ENCODE assay signal across 8 cellular contexts in the genomic region with DNA sequence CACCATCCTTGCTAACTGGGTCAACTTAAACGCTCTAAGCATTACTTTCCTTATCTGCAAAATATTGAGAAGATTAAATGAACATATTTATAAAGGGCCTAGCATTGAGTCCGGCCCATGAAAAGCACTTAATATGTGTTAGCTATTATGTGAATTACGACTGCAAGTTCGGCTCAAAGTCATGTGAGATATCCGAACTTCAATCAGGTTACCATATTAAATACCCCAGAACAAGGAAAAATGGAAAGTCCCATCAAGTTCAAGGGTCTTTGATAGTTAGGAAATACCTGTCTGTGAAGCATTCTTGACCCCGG. TPM values are rescaled to one million over a fixed set of nuclear protein-coding genes. Genes with fewer than 3 reads are reported as not detected.
DNase-seq lines count a peak whose midpoint lies in the region; ATAC-seq and TF ChIP-seq lines count a peak whose summit lies in the region.

No MANE protein-coding gene starts in this region.

- peak overlapping the region; percentile 36 for H3K4me3 ChIP-seq in SU-DHL-6 (ENCODE audit: insufficient read depth, low read length, poor library complexity, severe bottlenecking)
- H3K4me3 ChIP-seq in iPS-18a (ENCODE audit: low read length), result peak overlapping the region; percentile 89
- peak overlapping the region; percentile 86 for H3K4me3 ChIP-seq in thoracic aorta

- H3K27me3 ChIP-seq in SU-DHL-6 (ENCODE audit: low read length) (no peaks in the 10 kb centered on the region), iPS-18a (ENCODE audit: control insufficient read depth, insufficient read depth, low read length) (peaks cover 41% of the 10 kb centered on the region), thoracic aorta (replicated peaks; ENCODE audit: insufficient read depth) (no peaks in the 10 kb centered on the region)

- H3K9me3 ChIP-seq in SU-DHL-6 (ENCODE audit: insufficient read depth, low read length) (no peaks in the 10 kb centered on the region), iPS-18a (ENCODE audit: control insufficient read depth, low read depth, low read length) (no peaks in the 10 kb centered on the region), thoracic aorta (no peaks in the 10 kb centered on the region)

- no peaks in the 10 kb centered on the region for H4K20me1 ChIP-seq in SU-DHL-6 (ENCODE audit: low read depth, low read length)

- H3K4me3 Mint-ChIP-seq in activated T-cell treated with anti-CD3 and anti-CD28 coated beads, Interleukin-2, amount 50 U/mL, for 24 hours, result peak overlapping the region; percentile 93

- ATAC-seq in thoracic aorta (ENCODE audit: insufficient number of reproducible peaks, low FRiP score, low read depth), result no peak
- no peak for ATAC-seq in HG03045 (IDR thresholded peaks at IDR 0.05; ENCODE audit: unreplicated experiment)

- H3K9ac ChIP-seq in SU-DHL-6 (ENCODE audit: low read length) (no peak overlapping the region), iPS-18a (ENCODE audit: low read length) (peak overlapping the region; percentile 38)

- no peaks in the 10 kb centered on the region for H3K9me3 Mint-ChIP-seq in activated T-cell treated with anti-CD3 and anti-CD28 coated beads, Interleukin-2, amount 50 U/mL, for 24 hours

- peaks cover 20% of the 10 kb centered on the region for H3K27me3 Mint-ChIP-seq in activated T-cell treated with anti-CD3 and anti-CD28 coated beads, Interleukin-2, amount 50 U/mL, for 24 hours

- TF ChIP-seq CTCF in SU-DHL-6 (IDR thresholded peaks at IDR 0.05; ENCODE audit: insufficient read depth, low read length, poor library complexity, severe bottlenecking) (no peak), thoracic aorta (IDR thresholded peaks at IDR 0.05) (no peak)

- H3K4me1 Mint-ChIP-seq in activated T-cell treated with anti-CD3 and anti-CD28 coated beads, Interleukin-2, amount 50 U/mL, for 24 hours (ENCODE audit: low read depth), result peaks cover 31% of the 10 kb centered on the region

- peak overlapping the region; percentile 95 for H3K27ac Mint-ChIP-seq in activated T-cell treated with anti-CD3 and anti-CD28 coated beads, Interleukin-2, amount 50 U/mL, for 24 hours

- peak overlapping the region; percentile 83 for H2AFZ ChIP-seq in SU-DHL-6 (ENCODE audit: low read depth, low read length, severe bottlenecking)

- peaks cover 23% of the 10 kb centered on the region for H3K36me3 Mint-ChIP-seq in activated T-cell treated with anti-CD3 and anti-CD28 coated beads, Interleukin-2, amount 50 U/mL, for 24 hours (ENCODE audit: low read depth)

- peaks cover 36% of the 10 kb centered on the region for H3K79me2 ChIP-seq in SU-DHL-6 (ENCODE audit: insufficient read depth, low read length)

- H3K4me2 ChIP-seq in SU-DHL-6 (ENCODE audit: low read depth, low read length, poor library complexity, severe bottlenecking), result peak overlapping the region; percentile 75

- H3K4me1 ChIP-seq in iPS-18a (ENCODE audit: control insufficient read depth, low read depth, low read length) (peaks cover 12% of the 10 kb centered on the region), thoracic aorta (ENCODE audit: control insufficient read depth in 1 of 2, low read depth in 2 of 2) (peaks cover 0 to 11% of the 10 kb centered on the region in 2 donors)

- no peaks in the 10 kb centered on the region for H3K36me3 ChIP-seq in SU-DHL-6 (ENCODE audit: low read length)
- H3K36me3 ChIP-seq in iPS-18a (ENCODE audit: control insufficient read depth, low read depth, low read length), result no peaks in the 10 kb centered on the region
- H3K36me3 ChIP-seq in thoracic aorta, result no peaks in the 10 kb centered on the region

- H3K9me2 ChIP-seq in SU-DHL-6 (replicated peaks; ENCODE audit: insufficient read depth, low read length), result no peaks in the 10 kb centered on the region

- no peak for DNase-seq in activated T-cell treated with anti-CD3 and anti-CD28 coated beads, Interleukin-2, amount 50 U/mL, for 24 hours
- no peak for DNase-seq in activated T-cell treated with anti-CD3 and anti-CD28 coated beads, Interleukin-2, amount 50 U/mL, for 1 hour
- DNase-seq in thoracic aorta (ENCODE audit: low spot score), result no peak
- no peak for DNase-seq in 8988T
- DNase-seq in RKO (ENCODE audit: low spot score), result no peak

- H3K27ac ChIP-seq in SU-DHL-6 (ENCODE audit: low read depth, low read length) (no peak overlapping the region), iPS-18a (ENCODE audit: low read length) (peak overlapping the region; percentile 52), thoracic aorta (peak overlapping the region; percentile 79 to 85)

- H3F3A ChIP-seq in SU-DHL-6 (ENCODE audit: insufficient read depth), result peaks cover 8% of the 10 kb centered on the region

RNA-seq across cellular contexts. Expression of a gene that starts 0.5 kb away (rescaled TPM):
- 10 to 100 TPM; 16.8 to 21.2 TPM for total RNA-seq in thoracic aorta

Comparison
In these comparisons a context has a peak if more than half of its experiments do, and no peak if none do; other contexts are left out.
1. H3K4me3 ChIP-seq: peak in every context shown above with its lines; median percentile 89 in iPS-18a; 86 in thoracic aorta; 36 in SU-DHL-6.